Comparison of ENCODE assay signal across 10 cellular contexts in the genomic region with DNA sequence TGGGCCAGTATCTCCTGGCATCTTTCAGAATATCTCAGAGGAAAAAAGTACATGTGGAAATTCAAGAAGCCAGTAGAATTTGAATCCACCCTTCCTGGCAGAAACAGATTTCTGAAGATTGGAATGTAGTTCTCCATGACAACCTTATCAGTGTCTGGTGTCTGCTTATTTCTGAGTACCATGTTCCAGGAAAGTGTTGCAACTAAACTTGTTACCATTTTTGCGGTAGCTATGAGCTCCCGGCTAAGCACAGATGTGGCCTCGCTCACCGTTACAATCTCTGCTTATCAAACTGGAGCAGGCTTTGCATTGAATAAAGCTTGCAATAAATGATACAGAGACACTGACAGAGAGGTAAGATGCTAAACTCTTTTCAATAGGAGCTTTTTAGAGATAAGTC. TPM values are rescaled to one million over a fixed set of nuclear protein-coding genes. Genes with fewer than 3 reads are reported as not detected.
A peak's percentile ranks its signal among the peaks of the same experiment; 100 is the strongest.
DNase-seq lines count a peak whose midpoint lies in the region; ATAC-seq and TF ChIP-seq lines count a peak whose summit lies in the region.
"Had no signal": no experiment of that assay in that cellular context is flagged by ENCODE, and none has a peak within 500 bp of the region (broad histone marks: within the 10 kb centered on the region; RNA-seq: fewer than 3 reads in every experiment).

No MANE protein-coding gene starts in this region.

- no peak overlapping the region for H3K9ac ChIP-seq in colonic mucosa (ENCODE audit: low read depth in 2 of 2, low read length in 2 of 2)

- H3K9me3 ChIP-seq in colonic mucosa (no peaks in the 10 kb centered on the region), esophagus squamous epithelium (no peaks in the 10 kb centered on the region)
- H3K9me3 ChIP-seq: neutrophil had no signal

- peak; percentile 81 for ATAC-seq in omental fat pad (ENCODE audit: low FRiP score)
- ATAC-seq in GM21786 (IDR thresholded peaks at IDR 0.05; ENCODE audit: unreplicated experiment), result no peak

- 49 to 75% methylated on average over 4 of the region's 4 CpGs for WGBS in esophagus squamous epithelium, 2 donors

- H3K4me3 ChIP-seq in colonic mucosa, result no peak overlapping the region
- no peak overlapping the region for H3K4me3 ChIP-seq in esophagus squamous epithelium

- DNase-seq in EH (ENCODE audit: low read depth), result peak; percentile 75
- peak; percentile 38 for DNase-seq in NCI-H2196 treated with DMSO at 0.1 percent for 48 hours (lab: John Stamatoyannopoulos, UW; ENCODE audit: unreplicated experiment)
- peak; percentile 54 for DNase-seq in fibroblast of peridontal ligament (ENCODE audit: extremely low read depth)
- DNase-seq in omental fat pad (ENCODE audit: low spot score), result no peak
- no peak for DNase-seq in ureter (ENCODE audit: low spot score)
- no peak for DNase-seq in colonic mucosa
- no peak for DNase-seq in esophagus squamous epithelium (lab: John Stamatoyannopoulos, UW)
- DNase-seq: glutamatergic neuron had no signal

- intact Hi-C loops in colonic mucosa (cut with DNase I) (loop anchor here (10.0 kb wide), 1 partner anchor 61 kb away; no protein-coding TSS in a partner anchor), esophagus squamous epithelium (cut with DNase I) (no loop called here)

- TF ChIP-seq POLR2A in esophagus squamous epithelium (IDR thresholded peaks at IDR 0.05), result no peak

- H3K4me1 ChIP-seq in colonic mucosa, result no peaks in the 10 kb centered on the region
- H3K4me1 ChIP-seq in esophagus squamous epithelium, result peaks cover 0 to 18% (median 0%) of the 10 kb centered on the region in 3 donors

- H3K27ac ChIP-seq in colonic mucosa (no peak overlapping the region), esophagus squamous epithelium (no peak overlapping the region)
- H3K27ac ChIP-seq: neutrophil had no signal

- TF ChIP-seq CTCF in omental fat pad (IDR thresholded peaks at IDR 0.05), result no peak
- TF ChIP-seq CTCF in colonic mucosa (IDR thresholded peaks at IDR 0.05), result no peak
- no peak for TF ChIP-seq CTCF in esophagus squamous epithelium (IDR thresholded peaks at IDR 0.05)

- H3K36me3 ChIP-seq in colonic mucosa (no peaks in the 10 kb centered on the region), esophagus squamous epithelium (no peaks in the 10 kb centered on the region)
- H3K36me3 ChIP-seq: neutrophil had no signal

- H3K27me3 ChIP-seq in colonic mucosa (no peaks in the 10 kb centered on the region), esophagus squamous epithelium (no peaks in the 10 kb centered on the region)
- H3K27me3 ChIP-seq: neutrophil had no signal

RNA-seq across cellular contexts. Expression of gene ITPR2, which starts 13.0 kb away (rescaled TPM):
- total RNA-seq in omental fat pad, result 10 to 100 TPM; 39.0 to 62.9 (median 47.4) TPM
- total RNA-seq in ureter, result 35.2 TPM
- total RNA-seq in colonic mucosa, result 10 to 100 TPM; 15.9 to 39.3 TPM
- total RNA-seq in esophagus squamous epithelium, result 10 to 100 TPM; 30.7 to 49.3 (median 37.6) TPM

Comparison
In these comparisons a context has a peak if more than half of its experiments do, and no peak if none do; other contexts are left out.
1. DNase-seq: peak in EH (single experiment), NCI-H2196 treated with DMSO at 0.1 percent for 48 hours (single experiment) and fibroblast of peridontal ligament (single experiment); none in omental fat pad (single experiment), ureter (single experiment), colonic mucosa (single experiment) and esophagus squamous epithelium (single experiment).